Comparison of ENCODE assay signal across 16 cellular contexts in genomic region chr3:20669184-20669583, GRCh38.
DNase-seq lines count a peak whose midpoint lies in the region; ATAC-seq and TF ChIP-seq lines count a peak whose summit lies in the region.
"Had no signal": no experiment of that assay in that cellular context is flagged by ENCODE, and none has a peak within 500 bp of the region (broad histone marks: within the 10 kb centered on the region; RNA-seq: fewer than 3 reads in every experiment).

No MANE protein-coding gene starts in this region.

- no peaks in the 10 kb centered on the region for H3K27me3 Mint-ChIP-seq in osteocyte (ENCODE audit: unreplicated experiment)
- H3K27me3 Mint-ChIP-seq: activated T-helper 17 cell treated with anti-CD3 and anti-CD28 coated beads, Interleukin-2, amount 50 U/mL, for 72 hours; progenitor cell of endocrine pancreas had no signal

- H3K36me3 Mint-ChIP-seq in osteocyte (ENCODE audit: unreplicated experiment): no peaks in the 10 kb centered on the region

- no peaks in the 10 kb centered on the region for H3K4me1 Mint-ChIP-seq in osteocyte (ENCODE audit: unreplicated experiment)
- H3K4me1 Mint-ChIP-seq: activated T-helper 17 cell treated with anti-CD3 and anti-CD28 coated beads, Interleukin-2, amount 50 U/mL, for 72 hours had no signal

- intact Hi-C loops in left ventricle myocardium superior (cut with micrococcal nuclease): no loop called here

- no peak overlapping the region for H3K4me3 Mint-ChIP-seq in osteocyte (ENCODE audit: unreplicated experiment)
- H3K4me3 Mint-ChIP-seq: activated CD8-positive, alpha-beta T cell treated with anti-CD3 and anti-CD28 coated beads, Interleukin-2, amount 10 ng/mL, durations not matched to agents 7 days and 5 days; activated T-helper 17 cell treated with anti-CD3 and anti-CD28 coated beads, Interleukin-2, amount 50 U/mL, for 72 hours; endodermal cell had no signal

- DNase-seq in NCI-H1694 (lab: John Stamatoyannopoulos, UW) (peak; percentile 57), astrocyte of the hippocampus (ENCODE audit: low read depth, low spot score) (peak; percentile 59), left ventricle myocardium superior (peak; percentile 51), stromal cell of bone marrow (ENCODE audit: low read depth) (peak; percentile 20), NCI-H82 (lab: John Stamatoyannopoulos, UW) (no peak), osteocyte (ENCODE audit: extremely low spot score, unreplicated experiment) (no peak), OCI-M2 (lab: John Stamatoyannopoulos, UW; ENCODE audit: unreplicated experiment) (no peak)
- DNase-seq: activated CD8-positive, alpha-beta T cell treated with anti-CD3 and anti-CD28 coated beads, Interleukin-2, amount 10 ng/mL, durations not matched to agents 7 days and 5 days; DND-41; endodermal cell; foreskin melanocyte; KBM-7; NCI-H1436 had no signal

- no peak overlapping the region for H3K27ac Mint-ChIP-seq in osteocyte (ENCODE audit: unreplicated experiment)
- H3K27ac Mint-ChIP-seq: activated CD8-positive, alpha-beta T cell treated with anti-CD3 and anti-CD28 coated beads, Interleukin-2, amount 10 ng/mL, durations not matched to agents 7 days and 5 days; activated T-helper 17 cell treated with anti-CD3 and anti-CD28 coated beads, Interleukin-2, amount 50 U/mL, for 72 hours; endodermal cell; progenitor cell of endocrine pancreas had no signal

- H3K9me3 Mint-ChIP-seq in osteocyte (ENCODE audit: unreplicated experiment): peaks cover 6% of the 10 kb centered on the region

- ATAC-seq in left ventricle myocardium superior: peak; percentile 99
- ATAC-seq: activated CD8-positive, alpha-beta T cell treated with anti-CD3 and anti-CD28 coated beads, Interleukin-2, amount 10 ng/mL, durations not matched to agents 7 days and 5 days; activated T-helper 17 cell treated with anti-CD3 and anti-CD28 coated beads, Interleukin-2, amount 50 U/mL, for 72 hours; HCT116 had no signal

- TF ChIP-seq CTCF in osteocyte (IDR thresholded peaks at IDR 0.05): no peak

Comparison
In these comparisons a context has a peak if more than half of its experiments do, and no peak if none do; other contexts are left out.
1. DNase-seq: peak in NCI-H1694 (single experiment), astrocyte of the hippocampus (single experiment), left ventricle myocardium superior (single experiment) and stromal cell of bone marrow (single experiment); none in NCI-H82 (single experiment), osteocyte (single experiment) and OCI-M2 (single experiment).